In the genomic region with DNA sequence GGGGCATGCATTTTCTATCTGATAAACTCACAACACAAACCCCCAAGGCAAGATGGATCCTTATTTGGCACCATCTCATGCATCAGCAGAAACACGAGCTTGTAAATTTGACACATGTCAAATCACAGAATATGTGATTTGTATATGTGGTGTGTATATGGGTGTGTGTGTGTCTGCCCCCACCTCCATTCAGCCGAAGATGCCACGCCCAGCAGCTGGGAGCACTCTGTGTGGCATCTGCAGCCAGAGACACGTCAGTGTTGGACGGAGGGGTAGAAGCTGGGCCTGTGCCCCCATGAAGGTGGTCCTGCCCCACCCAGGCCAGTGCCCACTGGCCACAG, we compare ENCODE assay signal across 12 cellular contexts.
DNase-seq lines count a peak whose midpoint lies in the region; ATAC-seq and TF ChIP-seq lines count a peak whose summit lies in the region.
"Had no signal": no experiment of that assay in that cellular context is flagged by ENCODE, and none has a peak within 500 bp of the region (broad histone marks: within the 10 kb centered on the region; RNA-seq: fewer than 3 reads in every experiment).

No MANE protein-coding gene starts in this region.

- intact Hi-C loops in posterior cingulate gyrus (cut with DNase I): no loop called here

- H3K79me2 ChIP-seq in DOHH2 (ENCODE audit: control insufficient read depth, low read length): no peaks in the 10 kb centered on the region

- DNase-seq in endothelial cell (ENCODE audit: low spot score) (no peak), nephron progenitor cell (no peak), posterior cingulate gyrus (no peak), AG08396 (ENCODE audit: low spot score) (no peak), WERI-Rb-1 (no peak)
- DNase-seq: NCI-H446 had no signal

- H3K4me1 Mint-ChIP-seq in endothelial cell (ENCODE audit: unreplicated experiment) (no peaks in the 10 kb centered on the region), nephron progenitor cell (peaks cover 8% of the 10 kb centered on the region)

- H3K4me2 ChIP-seq in DOHH2 (ENCODE audit: low read length): no peak overlapping the region

- no peaks in the 10 kb centered on the region for H3F3A ChIP-seq in DOHH2 (ENCODE audit: control insufficient read depth, insufficient read depth)

- H4K20me1 ChIP-seq in DOHH2 (ENCODE audit: control insufficient read depth, insufficient read depth, low read depth, low read length): no peaks in the 10 kb centered on the region

- no peaks in the 10 kb centered on the region for H3K9me2 ChIP-seq in DOHH2 (replicated peaks; ENCODE audit: control insufficient read depth, low read length)

- H3K9me3 Mint-ChIP-seq in endothelial cell (ENCODE audit: unreplicated experiment) (no peaks in the 10 kb centered on the region), nephron progenitor cell (no peaks in the 10 kb centered on the region)

- H3K27ac Mint-ChIP-seq in endothelial cell (ENCODE audit: unreplicated experiment) (no peak overlapping the region), nephron progenitor cell (no peak overlapping the region)

- H3K27ac ChIP-seq in DOHH2 (ENCODE audit: low read depth, low read length) (no peak overlapping the region), WERI-Rb-1 (no peak overlapping the region)
- H3K27ac ChIP-seq: HL-60, SJCRH30 had no signal

- no peak overlapping the region for H3K4me3 Mint-ChIP-seq in endothelial cell (ENCODE audit: unreplicated experiment)
- H3K4me3 Mint-ChIP-seq in nephron progenitor cell: no peak overlapping the region

- H3K9me3 ChIP-seq in DOHH2 (ENCODE audit: control insufficient read depth, insufficient read depth, low read length) (no peaks in the 10 kb centered on the region), WERI-Rb-1 (ENCODE audit: severe bottlenecking) (no peaks in the 10 kb centered on the region)
- H3K9me3 ChIP-seq: BE2C, SJCRH30 had no signal

- TF ChIP-seq CTCF in DOHH2 (IDR thresholded peaks at IDR 0.05; ENCODE audit: low read depth, low read length, poor library complexity, severe bottlenecking) (peak; percentile 7), LNCAP (IDR thresholded peaks at IDR 0.05) (0 out of 2 replicates have a peak, but pooled peaks have one; percentile 14), endothelial cell (IDR thresholded peaks at IDR 0.05; ENCODE audit: unreplicated experiment) (peak; percentile 11), nephron progenitor cell (IDR thresholded peaks at IDR 0.05) (peak; percentile 3), WERI-Rb-1 (IDR thresholded peaks at IDR 0.05; ENCODE audit: low read depth, low read length) (no peak)

- H3K4me3 ChIP-seq in DOHH2 (ENCODE audit: low read length) (no peak overlapping the region), WERI-Rb-1 (ENCODE audit: low read depth, low read length) (no peak overlapping the region)
- H3K4me3 ChIP-seq: SJCRH30 had no signal

- H3K36me3 ChIP-seq in DOHH2 (ENCODE audit: control insufficient read depth, low read length) (no peaks in the 10 kb centered on the region), WERI-Rb-1 (no peaks in the 10 kb centered on the region)
- H3K36me3 ChIP-seq: BE2C, SJCRH30 had no signal

- H3K27me3 ChIP-seq in DOHH2 (ENCODE audit: control insufficient read depth, low read length) (no peaks in the 10 kb centered on the region), WERI-Rb-1 (ENCODE audit: insufficient read depth, low read depth, severe bottlenecking) (no peaks in the 10 kb centered on the region)
- H3K27me3 ChIP-seq: BE2C, SJCRH30 had no signal

- H3K4me1 ChIP-seq in DOHH2 (ENCODE audit: control insufficient read depth, low read length): no peaks in the 10 kb centered on the region
- H3K4me1 ChIP-seq: BE2C, SJCRH30 had no signal

- peaks cover 2% of the 10 kb centered on the region for H3K27me3 Mint-ChIP-seq in endothelial cell (ENCODE audit: unreplicated experiment)
- peaks cover 11% of the 10 kb centered on the region for H3K27me3 Mint-ChIP-seq in nephron progenitor cell (ENCODE audit: low read depth, poor library complexity)

- ATAC-seq in HG03432 (IDR thresholded peaks at IDR 0.05; ENCODE audit: unreplicated experiment): no peak

- H3K36me3 Mint-ChIP-seq in endothelial cell (ENCODE audit: low read depth, unreplicated experiment): no peaks in the 10 kb centered on the region
- H3K36me3 Mint-ChIP-seq in nephron progenitor cell (ENCODE audit: low read depth): no peaks in the 10 kb centered on the region
